In the genomic region with DNA sequence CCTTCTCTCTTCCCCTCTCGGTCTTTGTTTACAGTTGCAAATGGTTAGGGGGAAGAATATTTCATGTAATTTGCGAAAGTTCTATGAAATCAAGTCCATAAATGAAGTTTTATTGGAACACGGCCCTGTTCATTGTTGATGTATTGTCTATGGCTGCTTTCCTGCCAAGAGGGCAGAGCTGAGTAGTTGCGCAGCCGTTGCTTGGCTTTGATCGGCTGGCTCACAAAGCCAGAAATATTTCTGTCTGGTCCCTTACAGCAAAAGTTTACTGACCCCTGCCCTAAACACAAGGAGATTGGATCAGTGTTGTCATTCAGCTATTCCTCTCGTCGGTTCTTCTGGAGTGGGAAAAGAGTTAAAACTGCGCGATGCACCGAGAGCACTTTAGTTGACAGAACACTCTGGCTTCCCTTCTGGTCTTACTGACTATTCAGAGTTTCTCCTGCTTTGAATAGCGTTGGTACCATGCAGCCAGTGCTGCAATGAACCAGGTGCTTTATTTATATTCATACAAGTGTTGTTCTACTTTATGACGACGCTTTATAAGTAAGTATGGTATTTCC, we compare ENCODE assay signal across 8 cellular contexts. TPM values are rescaled to one million over a fixed set of nuclear protein-coding genes. Genes with fewer than 3 reads are reported as not detected.
DNase-seq lines count a peak whose midpoint lies in the region; ATAC-seq, FAIRE-seq and TF ChIP-seq lines count a peak whose summit lies in the region.

No MANE protein-coding gene starts in this region.

- H3K9ac ChIP-seq in NT2/D1 (ENCODE audit: insufficient read length, low read depth) (peak overlapping the region; percentile 92), kidney (ENCODE audit: low read length in 2 of 2) (peak overlapping the region; percentile 91 to 93)

- no peaks in the 10 kb centered on the region for H3K9me3 ChIP-seq in NT2/D1 (ENCODE audit: insufficient read depth, low read length)
- H3K9me3 ChIP-seq in kidney (ENCODE audit: control insufficient read depth in 1 of 2, low read length in 2 of 2): no peaks in the 10 kb centered on the region
- no peaks in the 10 kb centered on the region for H3K9me3 ChIP-seq in spleen

- no peak for FAIRE-seq in kidney (lab: Jason Lieb, UNC)

- H3K4me1 ChIP-seq in NT2/D1 (ENCODE audit: insufficient read depth, insufficient read length) (peaks cover under 1% of the 10 kb centered on the region), kidney (ENCODE audit: control insufficient read depth in 1 of 2, insufficient read depth in 1 of 2, low read depth in 1 of 2, low read length in 2 of 2) (peaks cover 9 to 18% of the 10 kb centered on the region in 2 donors), spleen (peaks cover 14 to 62% (median 44%) of the 10 kb centered on the region in 6 donors)

- peak overlapping the region; percentile 75 for H3K4me3 ChIP-seq in BJ (ENCODE audit: low read depth, low read length)
- H3K4me3 ChIP-seq in NT2/D1 (ENCODE audit: insufficient read length, low read depth): peak overlapping the region; percentile 87
- H3K4me3 ChIP-seq in cardiac fibroblast (replicated peaks in 1 of 2; ENCODE audit: low read depth in 2 of 2, low read length in 2 of 2): peak overlapping the region; percentile 79 to 81
- H3K4me3 ChIP-seq in kidney (ENCODE audit: low read length in 2 of 2): peak overlapping the region; percentile 86 to 95
- H3K4me3 ChIP-seq in spleen: peak overlapping the region; percentile 79 to 99 (median 95)

- TF ChIP-seq CTCF in BJ (IDR thresholded peaks at IDR 0.05; ENCODE audit: insufficient read depth, low read depth, low read length): no peak
- TF ChIP-seq CTCF in cardiac fibroblast (IDR thresholded peaks at IDR 0.05; ENCODE audit: low read depth, low read length): no peak
- no peak for TF ChIP-seq CTCF in kidney (IDR thresholded peaks at IDR 0.05; ENCODE audit: borderline replicate concordance, extremely low read depth, insufficient read depth)
- no peak for TF ChIP-seq CTCF in spleen (IDR thresholded peaks at IDR 0.05 in 8 of 11, conservative IDR thresholded peaks at IDR 0.05 in 3 of 11)

- CTCF ChIA-PET in BJ (lab: Yijun Ruan, JAX): no interaction called here

- no peaks in the 10 kb centered on the region for H3K36me3 ChIP-seq in BJ (ENCODE audit: control insufficient read depth, insufficient read depth, low read length)
- H3K36me3 ChIP-seq in NT2/D1 (ENCODE audit: insufficient read depth, insufficient read length, low read length): peaks cover 9% of the 10 kb centered on the region
- H3K36me3 ChIP-seq in kidney (ENCODE audit: control insufficient read depth in 1 of 2, insufficient read depth in 2 of 2, low read length in 2 of 2): no peaks in the 10 kb centered on the region
- H3K36me3 ChIP-seq in spleen: no peaks in the 10 kb centered on the region

- peak; percentile 22 for ATAC-seq in GM18511 (IDR thresholded peaks at IDR 0.05; ENCODE audit: unreplicated experiment)
- ATAC-seq in HG03064 (IDR thresholded peaks at IDR 0.05; ENCODE audit: low read depth, unreplicated experiment): peak; percentile 11

- POLR2A ChIA-PET in BJ (lab: Charles Lee): no interaction called here

- intact Hi-C loops in kidney (cut with DNase I) (no loop called here), spleen (cut with DNase I; ENCODE audit: low total_unique reads) (no loop called here)

- no peak for DNase-seq in BJ (ENCODE audit: low read depth)
- DNase-seq in NT2/D1 (ENCODE audit: low read depth, low spot score): no peak
- peak; percentile 61 to 65 for DNase-seq in cardiac fibroblast (ENCODE audit: low read depth in 2 of 2)
- DNase-seq in kidney: no peak
- no peak for DNase-seq in spleen
- no peak for DNase-seq in HuH-7 (ENCODE audit: low spot score)

- 3 to 7% (median 5%) methylated on average over 14 of the region's 14 CpGs for WGBS in spleen, 5 donors

- H3K27ac ChIP-seq in kidney (ENCODE audit: low read depth in 2 of 2, low read length in 2 of 2) (peak overlapping the region; percentile 93 to 97), spleen (peak overlapping the region; percentile 91 to 97 (median 93))

- H3K27me3 ChIP-seq in BJ (ENCODE audit: control insufficient read depth, insufficient read depth, low read length): no peaks in the 10 kb centered on the region
- H3K27me3 ChIP-seq in NT2/D1 (ENCODE audit: insufficient read depth, insufficient read length): no peaks in the 10 kb centered on the region
- no peaks in the 10 kb centered on the region for H3K27me3 ChIP-seq in spleen (replicated peaks in 1 of 7)

- TF ChIP-seq POLR2A in spleen (IDR thresholded peaks at IDR 0.05): no peak

RNA-seq across cellular contexts. Expression of a gene that starts 0.8 kb away (rescaled TPM):
- polyA plus RNA-seq in BJ (2011; rRNA removed) (3.9 and 5.0 TPM in 2 replicates), kidney (ENCODE audit: insufficient read depth, low read depth, low replicate concordance) (4.3 TPM), spleen (10 to 100 TPM in 1 of 3 donors, 1 to 10 TPM in 2; 4.4 to 12.9 (median 9.8) TPM)
- 10.2 and 10.7 TPM in 2 replicates for polyA minus RNA-seq in BJ (2011; rRNA and poly(A)+ RNA removed)
- total RNA-seq in kidney (17.4 TPM), spleen (10 to 100 TPM; 27.3 to 40.2 (median 32.7) TPM)

Comparison
In these comparisons a context has a peak if more than half of its experiments do, and no peak if none do; other contexts are left out.
1. DNase-seq: peak in cardiac fibroblast (2 of 2); none in BJ (single experiment), NT2/D1 (single experiment), kidney (single experiment), spleen (single experiment) and HuH-7 (single experiment).
2. Peak in every context shown above with its lines, with median percentiles within 50 percentile points of each other: H3K4me3 ChIP-seq.